ENCODE assay signal across 23 cellular contexts in the genomic region with DNA sequence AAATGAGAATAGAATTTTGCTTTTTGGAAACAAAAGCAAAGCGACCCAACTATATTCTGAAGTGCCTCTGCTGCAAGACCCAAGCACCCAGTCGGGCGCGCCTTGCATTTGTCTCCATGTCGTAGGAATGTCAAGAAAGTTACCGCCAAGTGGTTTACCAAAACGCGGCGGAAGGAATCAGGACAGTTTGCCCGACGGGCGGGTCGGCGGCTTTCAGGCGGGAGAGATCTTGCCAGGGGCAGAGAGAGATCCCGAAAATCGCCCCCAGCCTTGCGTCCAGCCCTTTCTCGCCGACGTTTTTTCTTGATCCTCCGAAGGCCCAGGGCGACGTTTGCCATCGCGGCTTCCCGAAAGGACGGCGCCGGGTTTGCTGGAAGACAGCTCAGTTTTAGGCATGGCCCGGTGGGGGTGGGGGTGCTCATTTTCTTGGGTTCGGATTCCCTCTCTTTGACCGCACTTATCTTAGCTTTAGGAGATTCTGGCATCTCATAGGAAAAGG. TPM values are rescaled to one million over a fixed set of nuclear protein-coding genes. Genes with fewer than 3 reads are reported as not detected.
DNase-seq lines count a peak whose midpoint lies in the region; ATAC-seq and TF ChIP-seq lines count a peak whose summit lies in the region.
"Had no signal": no experiment of that assay in that cellular context is flagged by ENCODE, and none has a peak within 500 bp of the region (broad histone marks: within the 10 kb centered on the region; RNA-seq: fewer than 3 reads in every experiment).

No MANE protein-coding gene starts in this region.

- H3K9me3 Mint-ChIP-seq in activated naive CD8-positive, alpha-beta T cell treated with anti-CD3 and anti-CD28 coated beads, Interleukin-2, amount 10 ng/mL, durations not matched to agents 7 days and 5 days: peaks cover 5% of the 10 kb centered on the region
- peaks cover 10% of the 10 kb centered on the region for H3K9me3 Mint-ChIP-seq in activated naive CD8-positive, alpha-beta T cell treated with anti-CD3 and anti-CD28 coated beads for 36 hours
- H3K9me3 Mint-ChIP-seq in endodermal cell: no peaks in the 10 kb centered on the region
- peaks cover 4 to 7% of the 10 kb centered on the region in 2 donors for H3K9me3 Mint-ChIP-seq in effector memory CD8-positive, alpha-beta T cell

- no peak overlapping the region for H2AK5ac ChIP-seq in mesenchymal stem cell (ENCODE audit: low read length, severe bottlenecking)

- H3K4me2 ChIP-seq in mesenchymal stem cell (ENCODE audit: low read length, poor library complexity, severe bottlenecking): peak overlapping the region; percentile 65

- H3K14ac ChIP-seq in mesenchymal stem cell (ENCODE audit: low read length in 2 of 2): no peak overlapping the region

- peak overlapping the region; percentile 25 to 54 for H3K18ac ChIP-seq in mesenchymal stem cell (ENCODE audit: low read depth in 1 of 2, low read length in 2 of 2)

- H3K79me1 ChIP-seq in mesenchymal stem cell (replicated peaks; ENCODE audit: low read length, poor library complexity, severe bottlenecking): no peaks in the 10 kb centered on the region

- H4K8ac ChIP-seq in mesenchymal stem cell (ENCODE audit: low read length): peak overlapping the region; percentile 92

- H3K4me3 Mint-ChIP-seq in activated naive CD8-positive, alpha-beta T cell treated with anti-CD3 and anti-CD28 coated beads, Interleukin-2, amount 10 ng/mL, durations not matched to agents 7 days and 5 days: peak overlapping the region; percentile 19
- H3K4me3 Mint-ChIP-seq in activated naive CD8-positive, alpha-beta T cell treated with anti-CD3 and anti-CD28 coated beads for 36 hours: no peak overlapping the region
- H3K4me3 Mint-ChIP-seq in endodermal cell: peak overlapping the region; percentile 86
- no peak overlapping the region for H3K4me3 Mint-ChIP-seq in effector memory CD8-positive, alpha-beta T cell
- H3K4me3 Mint-ChIP-seq: activated CD4-positive, alpha-beta memory T cell treated with anti-CD3 and anti-CD28 coated beads for 36 hours; activated T-cell treated with anti-CD3 and anti-CD28 coated beads, Interleukin-2, amount 50 U/mL, for 4 hours; stimulated activated naive B cell treated with anti-CD40 and anti-IgM and Interleukin-4, amounts not matched to agents 10 μg/mL and 1 μg/mL and 100 μg/mL, for 72 hours had no signal

- H3K36me3 ChIP-seq in endodermal cell (ENCODE audit: control insufficient read depth, insufficient read depth, low read length): no peaks in the 10 kb centered on the region
- no peaks in the 10 kb centered on the region for H3K36me3 ChIP-seq in mesenchymal stem cell (ENCODE audit: control insufficient read depth in 1 of 2, insufficient read depth in 2 of 2, low read depth in 1 of 2, low read length in 2 of 2)
- H3K36me3 ChIP-seq in BE2C: peaks cover under 1% of the 10 kb centered on the region; the same call in 1 of the 2 replicates
- H3K36me3 ChIP-seq: heart left ventricle, left ventricle myocardium inferior, transverse colon had no signal

- peaks cover 68% of the 10 kb centered on the region for H3K27me3 Mint-ChIP-seq in activated naive CD8-positive, alpha-beta T cell treated with anti-CD3 and anti-CD28 coated beads, Interleukin-2, amount 10 ng/mL, durations not matched to agents 7 days and 5 days
- H3K27me3 Mint-ChIP-seq in activated naive CD8-positive, alpha-beta T cell treated with anti-CD3 and anti-CD28 coated beads for 36 hours: peaks cover 72% of the 10 kb centered on the region
- H3K27me3 Mint-ChIP-seq in endodermal cell (ENCODE audit: insufficient read depth): no peaks in the 10 kb centered on the region
- peaks cover 66 to 67% of the 10 kb centered on the region in 2 donors for H3K27me3 Mint-ChIP-seq in effector memory CD8-positive, alpha-beta T cell

- TF ChIP-seq CTCF in endodermal cell (conservative IDR thresholded peaks at IDR 0.05): no peak
- TF ChIP-seq CTCF in BE2C (IDR thresholded peaks at IDR 0.05; ENCODE audit: low read depth, low read length): no peak

- H3K27ac ChIP-seq in endodermal cell (ENCODE audit: low read depth, low read length) (peak overlapping the region; percentile 93), mesenchymal stem cell (ENCODE audit: low read length, poor library complexity, severe bottlenecking) (no peak overlapping the region)
- H3K27ac ChIP-seq: heart left ventricle, left ventricle myocardium inferior, psoas muscle, transverse colon had no signal

- no peak overlapping the region for H2BK5ac ChIP-seq in mesenchymal stem cell (ENCODE audit: low read depth, low read length, poor library complexity, severe bottlenecking)

- 1 to 2% methylated on average over 20 to 33 of the region's 33 CpGs for WGBS in endodermal cell (ENCODE audit: insufficient coverage in 1 of 2, insufficient read length in 1 of 2), 2 experiments
- 1% methylated on average over 32 of the region's 33 CpGs for WGBS in mesenchymal stem cell

- H3K9me3 ChIP-seq in endodermal cell (ENCODE audit: control insufficient read depth, low read length): no peaks in the 10 kb centered on the region
- peaks cover 4% of the 10 kb centered on the region for H3K9me3 ChIP-seq in mesenchymal stem cell (ENCODE audit: control insufficient read depth, low read length)
- H3K9me3 ChIP-seq in BE2C: no peaks in the 10 kb centered on the region
- H3K9me3 ChIP-seq: left ventricle myocardium inferior, psoas muscle, transverse colon had no signal

- ATAC-seq in activated naive CD8-positive, alpha-beta T cell treated with anti-CD3 and anti-CD28 coated beads, Interleukin-2, amount 10 ng/mL, durations not matched to agents 7 days and 5 days (ENCODE audit: low read depth): no peak
- no peak for ATAC-seq in effector memory CD8-positive, alpha-beta T cell (replicated peaks)
- ATAC-seq: activated naive CD4-positive, alpha-beta T cell treated with anti-CD3 and anti-CD28 coated beads, Interleukin-2, amount 50 U/mL, for 72 hours; activated T-cell treated with anti-CD3 and anti-CD28 coated beads, Interleukin-2, amount 50 U/mL, for 4 hours; heart left ventricle; psoas muscle; stimulated activated naive B cell treated with anti-CD40 and anti-IgM and Interleukin-4, amounts not matched to agents 10 μg/mL and 1 μg/mL and 100 μg/mL, for 72 hours had no signal

- no peak overlapping the region for H2AFZ ChIP-seq in mesenchymal stem cell (ENCODE audit: low read depth, low read length)

- POLR2A ChIA-PET in activated naive CD8-positive, alpha-beta T cell treated with anti-CD3 and anti-CD28 coated beads, Interleukin-2, amount 10 ng/mL, durations not matched to agents 7 days and 5 days (lab: Charles Lee): no interaction called here

- H3K4me3 ChIP-seq in endodermal cell (ENCODE audit: low read length) (peak overlapping the region; percentile 99), mesenchymal stem cell (ENCODE audit: insufficient read depth in 1 of 2, low read depth in 1 of 2, low read length in 2 of 2) (no peak overlapping the region), BE2C (ENCODE audit: low read depth, low read length) (no peak overlapping the region)
- H3K4me3 ChIP-seq: heart left ventricle, left ventricle myocardium inferior, psoas muscle, transverse colon had no signal

- no peak overlapping the region for H2BK15ac ChIP-seq in mesenchymal stem cell (ENCODE audit: low read depth, poor library complexity, severe bottlenecking)

- peaks cover 8% of the 10 kb centered on the region for H3K4me1 Mint-ChIP-seq in activated naive CD8-positive, alpha-beta T cell treated with anti-CD3 and anti-CD28 coated beads, Interleukin-2, amount 10 ng/mL, durations not matched to agents 7 days and 5 days
- H3K4me1 Mint-ChIP-seq in activated naive CD8-positive, alpha-beta T cell treated with anti-CD3 and anti-CD28 coated beads for 36 hours: peaks cover 14% of the 10 kb centered on the region
- peaks cover 34% of the 10 kb centered on the region for H3K4me1 Mint-ChIP-seq in endodermal cell
- peaks cover 1 to 6% of the 10 kb centered on the region in 2 donors for H3K4me1 Mint-ChIP-seq in effector memory CD8-positive, alpha-beta T cell (ENCODE audit: low read depth in 2 of 2)

- H4K91ac ChIP-seq in mesenchymal stem cell (ENCODE audit: low read length): no peak overlapping the region

- H2BK120ac ChIP-seq in mesenchymal stem cell (ENCODE audit: low read depth, low read length): no peak overlapping the region

- DNase-seq in activated naive CD8-positive, alpha-beta T cell treated with anti-CD3 and anti-CD28 coated beads, Interleukin-2, amount 10 ng/mL, durations not matched to agents 7 days and 5 days: no peak
- DNase-seq in activated naive CD8-positive, alpha-beta T cell treated with anti-CD3 and anti-CD28 coated beads for 36 hours: no peak
- DNase-seq in endodermal cell (peak; percentile 93), mesenchymal stem cell (peak; percentile 59), BE2C (no peak), kidney tubule cell (ENCODE audit: low spot score) (no peak)
- no peak for DNase-seq in effector memory CD8-positive, alpha-beta T cell
- DNase-seq in activated T-cell treated with anti-CD3 and anti-CD28 coated beads, Interleukin-2, amount 50 U/mL, for 48 hours: no peak
- DNase-seq: activated CD4-positive, alpha-beta memory T cell treated with anti-CD3 and anti-CD28 coated beads for 36 hours; activated T-cell treated with anti-CD3 and anti-CD28 coated beads, Interleukin-2, amount 50 U/mL, for 4 hours; C1 segment of cervical spinal cord; GOT3; left ventricle myocardium inferior; NCI-H1694 treated with DMSO at 0.1 percent for 48 hours; NK-92 treated with Interleukin-12 subunit alpha and Interleukin-12 subunit beta, amount 100 ng/mL, for 24 hours; psoas muscle; stimulated activated CD4-positive, alpha-beta T cell treated with anti-CD3 and anti-CD28 coated beads, Interleukin-12 subunit alpha, Interleukin-12 subunit beta, amount 100 ng/mL, for 4 hours; stimulated activated naive B cell treated with anti-CD40 and anti-IgM and Interleukin-4, amounts not matched to agents 10 μg/mL and 1 μg/mL and 100 μg/mL, for 72 hours; transverse colon had no signal

- H2BK12ac ChIP-seq in mesenchymal stem cell (ENCODE audit: low read length in 2 of 2): peak overlapping the region; percentile 1 to 66

- H3K4me1 ChIP-seq in endodermal cell (ENCODE audit: control insufficient read depth, insufficient read depth, low read length) (peaks cover 3% of the 10 kb centered on the region), mesenchymal stem cell (ENCODE audit: control insufficient read depth, insufficient read depth, low read depth, low read length) (peaks cover 5% of the 10 kb centered on the region), BE2C (peaks cover 5% of the 10 kb centered on the region)
- H3K4me1 ChIP-seq: heart left ventricle, psoas muscle, transverse colon had no signal

- peak overlapping the region in 1 of 2 experiments; percentile 49 for H3K4ac ChIP-seq in mesenchymal stem cell (ENCODE audit: low read depth in 1 of 2, low read length in 2 of 2)

- peaks cover 5% of the 10 kb centered on the region for H3K36me3 Mint-ChIP-seq in activated naive CD8-positive, alpha-beta T cell treated with anti-CD3 and anti-CD28 coated beads, Interleukin-2, amount 10 ng/mL, durations not matched to agents 7 days and 5 days
- peaks cover 6% of the 10 kb centered on the region for H3K36me3 Mint-ChIP-seq in activated naive CD8-positive, alpha-beta T cell treated with anti-CD3 and anti-CD28 coated beads for 36 hours
- H3K36me3 Mint-ChIP-seq in endodermal cell (ENCODE audit: low read depth): no peaks in the 10 kb centered on the region
- H3K36me3 Mint-ChIP-seq in effector memory CD8-positive, alpha-beta T cell (ENCODE audit: insufficient read depth): peaks cover 7% of the 10 kb centered on the region

- H3K23ac ChIP-seq in mesenchymal stem cell (ENCODE audit: low read length in 2 of 2): no peak overlapping the region

- H3K27me3 ChIP-seq in endodermal cell (ENCODE audit: control insufficient read depth, insufficient read depth, low read length, poor library complexity, severe bottlenecking) (no peaks in the 10 kb centered on the region), mesenchymal stem cell (ENCODE audit: control insufficient read depth in 1 of 2, insufficient read depth in 1 of 2, low read length in 2 of 2) (peaks cover 23 to 80% of the 10 kb centered on the region in 2 experiments), BE2C (no peaks in the 10 kb centered on the region)

- H3K27ac Mint-ChIP-seq in activated naive CD8-positive, alpha-beta T cell treated with anti-CD3 and anti-CD28 coated beads, Interleukin-2, amount 10 ng/mL, durations not matched to agents 7 days and 5 days: no peak overlapping the region
- no peak overlapping the region for H3K27ac Mint-ChIP-seq in activated naive CD8-positive, alpha-beta T cell treated with anti-CD3 and anti-CD28 coated beads for 36 hours
- H3K27ac Mint-ChIP-seq in endodermal cell: peak overlapping the region; percentile 93
- H3K27ac Mint-ChIP-seq in effector memory CD8-positive, alpha-beta T cell: no peak overlapping the region
- H3K27ac Mint-ChIP-seq: activated CD4-positive, alpha-beta memory T cell treated with anti-CD3 and anti-CD28 coated beads for 36 hours; activated naive CD4-positive, alpha-beta T cell treated with anti-CD3 and anti-CD28 coated beads, Interleukin-2, amount 50 U/mL, for 72 hours; stimulated activated naive B cell treated with anti-CD40 and anti-IgM and Interleukin-4, amounts not matched to agents 10 μg/mL and 1 μg/mL and 100 μg/mL, for 72 hours had no signal

- H3K9ac ChIP-seq in endodermal cell (ENCODE audit: extremely low read depth, low read length, poor library complexity, severe bottlenecking): peak overlapping the region; percentile 74
- H3K9ac ChIP-seq in mesenchymal stem cell (ENCODE audit: low read length): no peak overlapping the region

RNA-seq across cellular contexts. Expression of a gene that starts 3.9 kb away (rescaled TPM):
- total RNA-seq in activated naive CD8-positive, alpha-beta T cell treated with anti-CD3 and anti-CD28 coated beads, Interleukin-2, amount 10 ng/mL, durations not matched to agents 7 days and 5 days: not detected
- under 1 TPM in 1 of 2 experiments, not detected in 1; 0.18 TPM for total RNA-seq in activated naive CD8-positive, alpha-beta T cell treated with anti-CD3 and anti-CD28 coated beads for 36 hours
- total RNA-seq in endodermal cell: 10 to 100 TPM; 65.1 to 65.3 TPM
- polyA plus RNA-seq in endodermal cell (2013, experiment 1 of 2): 46.4 TPM
- polyA plus RNA-seq in endodermal cell (2013, experiment 2 of 2): 46.7 TPM
- 7.0 TPM for polyA plus RNA-seq in mesenchymal stem cell (2013, experiment 1 of 2)
- polyA plus RNA-seq in mesenchymal stem cell (2013, experiment 2 of 2): 7.0 TPM
- polyA plus RNA-seq in BE2C (2012; ENCODE audit: insufficient read depth, insufficient read length, low read depth): 9.6 TPM
- total RNA-seq: A172; activated CD4-positive, alpha-beta memory T cell treated with anti-CD3 and anti-CD28 coated beads for 36 hours; activated naive CD4-positive, alpha-beta T cell treated with anti-CD3 and anti-CD28 coated beads, Interleukin-2, amount 50 U/mL, for 72 hours; bronchial epithelial cell; heart left ventricle; left ventricle myocardium inferior; psoas muscle; transverse colon had no signal
- polyA plus RNA-seq: heart left ventricle, psoas muscle had no signal

Comparison
In these comparisons a context has a peak if more than half of its experiments do, and no peak if none do; other contexts are left out.
1. H3K4me3 Mint-ChIP-seq: peak in activated naive CD8-positive, alpha-beta T cell treated with anti-CD3 and anti-CD28 coated beads, Interleukin-2, amount 10 ng/mL, durations not matched to agents 7 days and 5 days (single experiment) and endodermal cell (single experiment); none in activated naive CD8-positive, alpha-beta T cell treated with anti-CD3 and anti-CD28 coated beads for 36 hours (single experiment) and effector memory CD8-positive, alpha-beta T cell (0 of 2).
2. DNase-seq: peak in endodermal cell (single experiment) and mesenchymal stem cell (single experiment); none in activated naive CD8-positive, alpha-beta T cell treated with anti-CD3 and anti-CD28 coated beads, Interleukin-2, amount 10 ng/mL, durations not matched to agents 7 days and 5 days (single experiment), activated naive CD8-positive, alpha-beta T cell treated with anti-CD3 and anti-CD28 coated beads for 36 hours (single experiment), BE2C (single experiment), kidney tubule cell (single experiment), effector memory CD8-positive, alpha-beta T cell (0 of 3) and activated T-cell treated with anti-CD3 and anti-CD28 coated beads, Interleukin-2, amount 50 U/mL, for 48 hours (0 of 2).
3. RNA of a gene that starts 3.9 kb away (total RNA-seq): 65.1 to 65.3 TPM in endodermal cell; 0.18 TPM in activated naive CD8-positive, alpha-beta T cell treated with anti-CD3 and anti-CD28 coated beads for 36 hours and not detected in activated naive CD8-positive, alpha-beta T cell treated with anti-CD3 and anti-CD28 coated beads, Interleukin-2, amount 10 ng/mL, durations not matched to agents 7 days and 5 days; every median in the first group is over 10 times any median in the second.